In genomic region chr11:57256119-57256518, GRCh38 we compare ENCODE assay signal across 31 cellular contexts. TPM values are rescaled to one million over a fixed set of nuclear protein-coding genes. Genes with fewer than 3 reads are reported as not detected.
"Had no signal": no experiment of that assay in that cellular context is flagged by ENCODE, and none has a peak within 500 bp of the region (broad histone marks: within the 10 kb centered on the region; RNA-seq: fewer than 3 reads in every experiment).

No MANE protein-coding gene starts in this region.

- H3K36me3 Mint-ChIP-seq: activated naive CD8-positive, alpha-beta T cell had no signal

- FAIRE-seq: astrocyte, bronchial epithelial cell had no signal

- H3K9me3 ChIP-seq: gastrocnemius medialis had no signal

- H3K27ac Mint-ChIP-seq: activated CD4-positive, alpha-beta T cell treated with anti-CD3 and anti-CD28 coated beads, Interleukin-2, amount 10 ng/mL, durations not matched to agents 7 days and 5 days; activated CD8-positive, alpha-beta T cell treated with anti-CD3 and anti-CD28 coated beads for 36 hours; activated naive CD8-positive, alpha-beta T cell; activated T-helper 17 cell treated with anti-CD3 and anti-CD28 coated beads, Interleukin-2, amount 50 U/mL, for 72 hours; dendritic cell treated with granulocyte-macrophage colony-stimulating factor and Interleukin-4, amounts not matched to agents 40 ng/mL and 50 ng/mL, for 4 days; endodermal cell had no signal

- H3K4me3 Mint-ChIP-seq: activated CD4-positive, alpha-beta T cell treated with anti-CD3 and anti-CD28 coated beads, Interleukin-2, amount 10 ng/mL, durations not matched to agents 7 days and 5 days; activated CD8-positive, alpha-beta T cell treated with anti-CD3 and anti-CD28 coated beads for 36 hours; activated naive CD8-positive, alpha-beta T cell; activated T-cell treated with anti-CD3 and anti-CD28 coated beads, Interleukin-2, amount 50 U/mL, for 4 hours; activated T-helper 17 cell treated with anti-CD3 and anti-CD28 coated beads, Interleukin-2, amount 50 U/mL, for 72 hours; central memory CD8-positive, alpha-beta T cell; dendritic cell treated with granulocyte-macrophage colony-stimulating factor and Interleukin-4, amounts not matched to agents 40 ng/mL and 50 ng/mL, for 4 days; endodermal cell had no signal

- H3K4me3 ChIP-seq: coronary artery, dorsolateral prefrontal cortex, esophagus muscularis mucosa, gastrocnemius medialis, heart left ventricle had no signal

- H3K9me3 Mint-ChIP-seq: activated CD4-positive, alpha-beta T cell treated with anti-CD3 and anti-CD28 coated beads, Interleukin-2, amount 10 ng/mL, durations not matched to agents 7 days and 5 days; central memory CD8-positive, alpha-beta T cell; dendritic cell treated with granulocyte-macrophage colony-stimulating factor and Interleukin-4, amounts not matched to agents 40 ng/mL and 50 ng/mL, for 4 days had no signal

- H3K4me1 Mint-ChIP-seq: activated CD4-positive, alpha-beta T cell treated with anti-CD3 and anti-CD28 coated beads, Interleukin-2, amount 10 ng/mL, durations not matched to agents 7 days and 5 days; activated T-helper 17 cell treated with anti-CD3 and anti-CD28 coated beads, Interleukin-2, amount 50 U/mL, for 72 hours; central memory CD8-positive, alpha-beta T cell; endodermal cell had no signal

- H3K36me3 ChIP-seq: brain microvascular endothelial cell, esophagus muscularis mucosa, gastrocnemius medialis, heart left ventricle had no signal

- DNase-seq: activated CD4-positive, alpha-beta T cell treated with anti-CD3 and anti-CD28 coated beads for 1 hour; activated CD4-positive, alpha-beta T cell treated with anti-CD3 and anti-CD28 coated beads for 4 hours; activated CD4-positive, alpha-beta T cell treated with anti-CD3 and anti-CD28 coated beads, Interleukin-2, amount 10 ng/mL, durations not matched to agents 7 days and 5 days; activated CD4-positive, alpha-beta T cell treated with anti-CD3 and anti-CD28 coated beads, Interleukin-2, amount 50 U/mL, for 48 hours; activated CD8-positive, alpha-beta memory T cell treated with anti-CD3 and anti-CD28 coated beads for 24 hours; activated CD8-positive, alpha-beta T cell treated with anti-CD3 and anti-CD28 coated beads for 36 hours; activated effector memory CD4-positive, alpha-beta T cell treated with Interleukin-2 at 50 U/mL for 16 hours; activated gamma-delta T cell treated with Interleukin-2 at 50 U/mL for 16 hours; activated naive CD4-positive, alpha-beta T cell treated with anti-CD3 and anti-CD28 coated beads, Interleukin-2, amount 50 U/mL, for 16 hours; activated naive CD4-positive, alpha-beta T cell treated with Interleukin-2 at 50 U/mL for 16 hours; activated T-cell treated with anti-CD3 and anti-CD28 coated beads, Interleukin-2, amount 50 U/mL, for 4 hours; anterior cingulate cortex; dorsolateral prefrontal cortex; effector memory CD4-positive, alpha-beta T cell; endodermal cell; erythroblast; gastrocnemius medialis; glutamatergic neuron; heart left ventricle; T-helper 2 cell had no signal

- H3K27me3 ChIP-seq: brain microvascular endothelial cell, esophagus muscularis mucosa, foreskin keratinocyte, gastrocnemius medialis had no signal

- H3K27ac ChIP-seq: brain microvascular endothelial cell, coronary artery, dorsolateral prefrontal cortex, esophagus muscularis mucosa, foreskin keratinocyte, gastrocnemius medialis, heart left ventricle had no signal

- ATAC-seq: activated CD8-positive, alpha-beta T cell treated with anti-CD3 and anti-CD28 coated beads for 36 hours; activated T-cell treated with anti-CD3 and anti-CD28 coated beads, Interleukin-2, amount 50 U/mL, for 4 hours; activated T-helper 17 cell treated with anti-CD3 and anti-CD28 coated beads, Interleukin-2, amount 50 U/mL, for 72 hours; gastrocnemius medialis; heart left ventricle had no signal

RNA-seq across cellular contexts. Expression of gene APLNR, which starts 19.1 kb away (rescaled TPM):
- total RNA-seq: activated CD4-positive, alpha-beta T cell treated with anti-CD3 and anti-CD28 coated beads, Interleukin-2, amount 10 ng/mL, durations not matched to agents 7 days and 5 days; activated CD8-positive, alpha-beta T cell treated with anti-CD3 and anti-CD28 coated beads for 36 hours; activated T-cell treated with anti-CD3 and anti-CD28 coated beads, Interleukin-2, amount 50 U/mL, for 4 hours; activated T-helper 17 cell treated with anti-CD3 and anti-CD28 coated beads, Interleukin-2, amount 50 U/mL, for 72 hours; astrocyte; bronchial epithelial cell; foreskin keratinocyte; T-helper 1 cell treated with Interleukin-12 subunit alpha and Interleukin-12 subunit beta and Interleukin-4 antibody, amounts not matched to agents 30 ng/mL and 1 ng/mL, for 36 hours had no signal
- polyA plus RNA-seq: foreskin keratinocyte had no signal
